ENCODE assay signal across 13 cellular contexts in the genomic region with DNA sequence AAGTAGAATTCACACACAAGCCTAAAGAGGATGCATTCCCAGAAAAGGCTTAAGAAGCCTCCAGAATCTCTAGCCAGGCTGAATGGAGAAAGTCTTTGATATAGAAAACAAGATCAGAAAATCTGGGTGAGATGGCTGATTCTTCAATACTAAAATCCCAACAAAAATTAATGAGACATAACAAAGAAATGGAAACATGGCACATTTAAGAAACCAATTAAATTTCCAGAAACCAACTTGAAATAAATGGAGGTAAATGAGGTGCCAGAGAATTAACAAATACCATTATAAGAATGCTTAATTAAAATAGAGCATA. TPM values are rescaled to one million over a fixed set of nuclear protein-coding genes. Genes with fewer than 3 reads are reported as not detected.
"Had no signal": no experiment of that assay in that cellular context is flagged by ENCODE, and none has a peak within 500 bp of the region (broad histone marks: within the 10 kb centered on the region; RNA-seq: fewer than 3 reads in every experiment).

No MANE protein-coding gene starts in this region.

- H3K4me1 ChIP-seq: esophagus muscularis mucosa, suprapubic skin had no signal

- H3K4me3 Mint-ChIP-seq: activated CD4-positive, alpha-beta memory T cell treated with anti-CD3 and anti-CD28 coated beads for 36 hours; activated CD4-positive, alpha-beta T cell treated with anti-CD3 and anti-CD28 coated beads for 36 hours; activated naive CD8-positive, alpha-beta T cell; naive B cell; stimulated activated naive CD8-positive, alpha-beta T cell treated with anti-CD3 and anti-CD28 coated beads, Interleukin-15, Interleukin-2, amounts not matched to agents 100 ng/mL and 50 ng/mL, for 24 hours; T-cell had no signal

- H3K79me2 ChIP-seq: hepatocyte had no signal

- H3K9me3 Mint-ChIP-seq: activated CD4-positive, alpha-beta memory T cell treated with anti-CD3 and anti-CD28 coated beads for 36 hours; naive B cell; stimulated activated naive CD8-positive, alpha-beta T cell treated with anti-CD3 and anti-CD28 coated beads, Interleukin-15, Interleukin-2, amounts not matched to agents 100 ng/mL and 50 ng/mL, for 24 hours; T-cell had no signal

- H3K4me3 ChIP-seq: esophagus muscularis mucosa, hepatocyte, smooth muscle cell, suprapubic skin had no signal

- H3K27ac Mint-ChIP-seq: activated CD4-positive, alpha-beta memory T cell treated with anti-CD3 and anti-CD28 coated beads for 36 hours; activated CD4-positive, alpha-beta T cell treated with anti-CD3 and anti-CD28 coated beads for 36 hours; activated naive CD8-positive, alpha-beta T cell; naive B cell; stimulated activated naive CD8-positive, alpha-beta T cell treated with anti-CD3 and anti-CD28 coated beads, Interleukin-15, Interleukin-2, amounts not matched to agents 100 ng/mL and 50 ng/mL, for 24 hours; T-cell had no signal

- DNase-seq: amniotic stem cell had no signal

- H2AFZ ChIP-seq: hepatocyte had no signal

- H3K36me3 ChIP-seq: esophagus muscularis mucosa, suprapubic skin, WERI-Rb-1 had no signal

- H3K9me3 ChIP-seq: esophagus muscularis mucosa, suprapubic skin had no signal

- H3K27ac ChIP-seq: esophagus muscularis mucosa, hepatocyte, suprapubic skin, WERI-Rb-1 had no signal

- H3K27me3 Mint-ChIP-seq: activated naive CD8-positive, alpha-beta T cell had no signal

- H3K4me2 ChIP-seq: smooth muscle cell had no signal

- H3K36me3 Mint-ChIP-seq: activated CD4-positive, alpha-beta memory T cell treated with anti-CD3 and anti-CD28 coated beads for 36 hours; activated naive CD8-positive, alpha-beta T cell; T-cell had no signal

- H3K27me3 ChIP-seq: suprapubic skin had no signal

RNA-seq across cellular contexts. Expression of a gene that starts 56.9 kb away (rescaled TPM):
- total RNA-seq: activated CD4-positive, alpha-beta memory T cell treated with anti-CD3 and anti-CD28 coated beads for 36 hours; activated CD4-positive, alpha-beta T cell treated with anti-CD3 and anti-CD28 coated beads for 36 hours; mammary epithelial cell; smooth muscle cell had no signal
